Comparison of ENCODE assay signal across 22 cellular contexts in the genomic region with DNA sequence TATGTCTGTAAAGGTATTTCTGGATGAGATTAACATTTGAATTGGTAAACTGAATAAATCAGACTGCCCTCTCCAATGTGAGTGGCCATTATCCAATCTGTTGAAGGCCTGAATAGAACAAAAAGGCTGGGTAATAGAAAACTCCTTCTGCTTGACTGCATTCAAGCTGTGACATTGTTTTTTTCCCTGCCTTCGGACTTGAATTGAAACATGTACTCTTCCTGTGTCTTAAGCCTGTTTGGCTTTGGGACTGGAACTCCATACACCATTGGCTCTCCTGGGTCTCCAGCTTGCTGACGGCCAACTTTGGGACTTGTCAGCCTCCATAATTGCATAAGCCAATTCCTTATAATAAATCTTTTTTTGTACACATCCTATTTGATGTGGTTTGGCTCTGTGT.
"Had no signal": no experiment of that assay in that cellular context is flagged by ENCODE, and none has a peak within 500 bp of the region (broad histone marks: within the 10 kb centered on the region; RNA-seq: fewer than 3 reads in every experiment).

No MANE protein-coding gene starts in this region.

- ATAC-seq: HepG2, Panc1, PC-3, SK-N-SH treated with all-trans-retinoic acid at 6 μM for 48 hours had no signal

- H3K9me3 ChIP-seq: MG63, SJCRH30 had no signal

- H3K36me3 ChIP-seq: MG63, SJCRH30 had no signal

- H3K27me3 ChIP-seq: MG63, SJCRH30 had no signal

- H3K4me3 ChIP-seq: MG63, SJCRH30 had no signal

- H3K27ac ChIP-seq: RWPE1, SJCRH30 had no signal

- DNase-seq: KBM-7; MG63; NCI-H1092; NCI-H1105 treated with DMSO at 0.1 percent for 48 hours; NCI-H1417 treated with DMSO at 0.1 percent for 48 hours; NCI-H146; NCI-H1694 treated with DMSO at 0.1 percent for 48 hours; NCI-H1930; NCI-H2081; NCI-H2107; NCI-H2227 treated with DMSO at 0.1 percent for 48 hours; NCI-H524; NCI-H526 treated with DMSO at 0.1 percent for 48 hours; NCI-H774; NK-92 treated with Interleukin-12 subunit alpha and Interleukin-12 subunit beta, amount 100 ng/mL, for 24 hours; PC-3; SHP77; SJCRH30 had no signal
